Comparison of ENCODE assay signal across 8 cellular contexts in the genomic region with DNA sequence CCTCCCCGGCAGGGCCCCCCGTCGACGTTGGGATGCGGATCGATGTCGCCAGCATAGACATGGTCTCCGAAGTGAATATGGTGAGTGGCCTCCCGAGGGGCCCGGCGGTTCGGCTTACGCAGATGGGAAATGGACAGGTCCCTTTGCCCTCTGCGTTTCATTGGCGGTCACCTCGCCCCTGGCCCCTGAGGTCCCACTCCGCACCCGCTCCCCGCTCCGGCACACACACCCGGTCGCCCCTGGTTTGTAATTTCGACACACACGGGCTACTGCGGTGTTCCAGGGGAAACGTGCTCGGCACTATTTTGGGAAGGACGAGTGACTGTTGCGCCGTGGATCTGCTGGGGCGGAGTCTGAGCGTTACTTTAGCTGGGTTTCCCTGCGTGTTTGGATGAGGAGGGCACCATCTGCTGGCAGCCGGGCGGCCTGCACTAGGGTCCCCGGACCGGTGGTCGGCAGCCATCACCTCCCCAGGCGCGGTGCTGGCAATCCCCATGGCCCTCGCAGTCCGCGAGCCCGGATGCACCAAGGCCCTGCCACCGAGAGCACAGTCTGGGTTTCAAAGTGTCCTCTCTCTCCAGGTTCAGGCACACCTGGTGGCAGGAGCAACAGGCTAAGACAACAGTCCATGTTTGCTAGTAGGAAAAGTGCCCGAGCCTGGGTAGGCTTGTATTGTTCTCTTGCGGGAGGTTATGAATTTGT. TPM values are rescaled to one million over a fixed set of nuclear protein-coding genes. Genes with fewer than 3 reads are reported as not detected.
DNase-seq lines count a peak whose midpoint lies in the region; ATAC-seq and TF ChIP-seq lines count a peak whose summit lies in the region.

No MANE protein-coding gene starts in this region.

- peak; percentile 89 for ATAC-seq in GM21576 (IDR thresholded peaks at IDR 0.05; ENCODE audit: unreplicated experiment)
- peak; percentile 97 for ATAC-seq in SK-N-SH treated with all-trans-retinoic acid at 6 μM for 48 hours

- CTCF ChIA-PET in mammary epithelial cell (lab: Charles Lee; ENCODE audit: low non-redundant PET) (interaction anchor here (0.6 to 0.8 kb wide), 2 partner anchors 58 to 722 kb away, joined by 3 to 4 read pairs; no protein-coding TSS in a partner anchor), OCI-LY7 (lab: Charles Lee; ENCODE audit: unreplicated experiment) (no interaction called here)

- dilution Hi-C loops in mammary epithelial cell (cut with HindIII; ENCODE audit: low sequenced_read_pairs): no loop called here

- intact Hi-C loops in mammary epithelial cell (cut with micrococcal nuclease) (loop anchor here (1.0 to 2.0 kb wide), 3 partner anchors 95 to 188 kb away; no protein-coding TSS in a partner anchor), OCI-LY7 (cut with micrococcal nuclease; ENCODE audit: unreplicated experiment) (no loop called here)

- TF ChIP-seq CTCF in mammary epithelial cell (conservative IDR thresholded peaks at IDR 0.05 in 1 of 2, IDR thresholded peaks at IDR 0.05 in 1 of 2; ENCODE audit: extremely low read depth in 1 of 2, insufficient read depth in 1 of 2, low read depth in 1 of 2, low read length in 2 of 2) (peak; percentile 40 to 70), OCI-LY7 (conservative IDR thresholded peaks at IDR 0.05; ENCODE audit: low read length) (no peak)

- in situ Hi-C loops in G401 (cut with HindIII; ENCODE audit: low sequenced_read_pairs) (no loop called here), mammary epithelial cell (cut with MboI; ENCODE audit: low sequenced_read_pairs in 2 of 2) (no loop called here)

- H3K79me2 ChIP-seq in mammary epithelial cell (ENCODE audit: insufficient read depth, low read length): no peaks in the 10 kb centered on the region
- no peaks in the 10 kb centered on the region for H3K79me2 ChIP-seq in OCI-LY7 (ENCODE audit: insufficient read depth, low read depth, low read length)

- H3K4me1 ChIP-seq in mammary epithelial cell (ENCODE audit: insufficient read depth, low read length): peaks cover 16% of the 10 kb centered on the region
- H3K4me1 ChIP-seq in skeletal muscle tissue (ENCODE audit: control insufficient read depth in 3 of 3, insufficient read depth in 3 of 3, low read length in 3 of 3): peaks cover 4 to 10% (median 10%) of the 10 kb centered on the region in 3 donors
- no peaks in the 10 kb centered on the region for H3K4me1 ChIP-seq in OCI-LY7 (ENCODE audit: insufficient read depth, low read length, poor library complexity, severe bottlenecking)

- POLR2A ChIA-PET in OCI-LY7 (lab: Charles Lee): no interaction called here

- H2AFZ ChIP-seq in mammary epithelial cell (ENCODE audit: low read depth, low read length) (peak overlapping the region; percentile 89), OCI-LY7 (ENCODE audit: low read length) (no peak overlapping the region)

- WGBS in mammary epithelial cell (ENCODE audit: low coverage, missing lambda C conversion rate): 3% methylated on average over 18 of the region's 47 CpGs

- no peaks in the 10 kb centered on the region for H3K9me2 ChIP-seq in OCI-LY7 (ENCODE audit: insufficient read depth, low read length)

- BruUV-seq in mammary epithelial cell (replicated peaks; lab: Mats Ljungman, UMichigan) (no TSS peak), OCI-LY7 (replicated peaks; lab: Mats Ljungman, UMichigan) (no TSS peak)

- DNase-seq in G401 (ENCODE audit: low spot score) (peak; percentile 81), HUDEP-2 (lab: John Stamatoyannopoulos, UW; ENCODE audit: unreplicated experiment in 76 of 76) (peak in 55 of 76 experiments; percentile 0 to 55 (median 19)), mammary epithelial cell (peak; percentile 14), OCI-LY7 (ENCODE audit: low spot score) (no peak)

- H3K9ac ChIP-seq in mammary epithelial cell (ENCODE audit: insufficient read depth, low read length): no peak overlapping the region
- no peak overlapping the region for H3K9ac ChIP-seq in skeletal muscle tissue (ENCODE audit: low read depth in 1 of 3, low read length in 3 of 3)

- no peak overlapping the region for H3K27ac ChIP-seq in mammary epithelial cell (ENCODE audit: insufficient read depth, low read depth, low read length)
- no peak overlapping the region for H3K27ac ChIP-seq in skeletal muscle tissue (ENCODE audit: low read depth, low read length)
- no peak overlapping the region for H3K27ac ChIP-seq in OCI-LY7 (ENCODE audit: low read depth, low read length, poor library complexity, severe bottlenecking)

- H3K4me3 ChIP-seq in mammary epithelial cell (replicated peaks in 1 of 3; ENCODE audit: insufficient read depth in 1 of 3, low read depth in 2 of 3, low read length in 3 of 3): peak overlapping the region; percentile 23 to 53 (median 52)
- H3K4me3 ChIP-seq in iPS-18c (ENCODE audit: insufficient read depth, low read depth, low read length): peak overlapping the region; percentile 71
- H3K4me3 ChIP-seq in skeletal muscle tissue (ENCODE audit: low read length in 3 of 3): peak overlapping the region; percentile 31 to 57 (median 45)
- H3K4me3 ChIP-seq in OCI-LY7 (ENCODE audit: low read depth, low read length, poor library complexity, severe bottlenecking): no peak overlapping the region

- H3K36me3 ChIP-seq in mammary epithelial cell (ENCODE audit: insufficient read depth, low read length) (no peaks in the 10 kb centered on the region), skeletal muscle tissue (ENCODE audit: control insufficient read depth in 3 of 3, insufficient read depth in 3 of 3, low read length in 3 of 3) (no peaks in the 10 kb centered on the region), OCI-LY7 (ENCODE audit: insufficient read depth, low read length) (no peaks in the 10 kb centered on the region)

- H3K4me2 ChIP-seq in mammary epithelial cell (ENCODE audit: insufficient read depth, low read depth, low read length) (peak overlapping the region; percentile 97), OCI-LY7 (ENCODE audit: low read length) (no peak overlapping the region)

- H3K27me3 ChIP-seq in mammary epithelial cell (ENCODE audit: insufficient read depth, low read length): peaks cover 4% of the 10 kb centered on the region
- peaks cover 19 to 26% (median 23%) of the 10 kb centered on the region in 3 donors for H3K27me3 ChIP-seq in skeletal muscle tissue (ENCODE audit: control insufficient read depth in 3 of 3, insufficient read depth in 3 of 3, low read length in 3 of 3)

- H3K9me3 ChIP-seq in mammary epithelial cell (replicated peaks; ENCODE audit: insufficient read depth, low read length) (no peaks in the 10 kb centered on the region), iPS-18c (ENCODE audit: control insufficient read depth, insufficient read depth, low read length) (no peaks in the 10 kb centered on the region), skeletal muscle tissue (ENCODE audit: control insufficient read depth in 3 of 3, low read length in 3 of 3) (peaks cover 0 to 3% (median 0%) of the 10 kb centered on the region in 3 donors), OCI-LY7 (ENCODE audit: low read length) (no peaks in the 10 kb centered on the region)

- no peaks in the 10 kb centered on the region for H4K20me1 ChIP-seq in mammary epithelial cell (ENCODE audit: insufficient read depth, low read length)
- H4K20me1 ChIP-seq in OCI-LY7 (ENCODE audit: insufficient read depth, low read length): no peaks in the 10 kb centered on the region

TF ChIP-seq in SK-N-SH treated with all-trans-retinoic acid at 6 μM for 48 hours, 23 proteins besides CTCF, POLR2A, EP300 and RAD21:
- TF ChIP-seq CSRNP3 (CRISPR knock-in tag; IDR thresholded peaks at IDR 0.05) (no peak), RARB (CRISPR knock-in tag; IDR thresholded peaks at IDR 0.05) (no peak), ZFP30 (CRISPR knock-in tag; IDR thresholded peaks at IDR 0.05) (no peak), ZNF70 (CRISPR knock-in tag; IDR thresholded peaks at IDR 0.05) (no peak), BACH2 (CRISPR knock-in tag; IDR thresholded peaks at IDR 0.05; ENCODE audit: borderline replicate concordance) (no peak), ZNF565 (CRISPR knock-in tag; conservative IDR thresholded peaks at IDR 0.05; ENCODE audit: low read depth) (no peak), ZC3H10 (CRISPR knock-in tag; IDR thresholded peaks at IDR 0.05) (no peak)
- TF ChIP-seq, protein P1, sequence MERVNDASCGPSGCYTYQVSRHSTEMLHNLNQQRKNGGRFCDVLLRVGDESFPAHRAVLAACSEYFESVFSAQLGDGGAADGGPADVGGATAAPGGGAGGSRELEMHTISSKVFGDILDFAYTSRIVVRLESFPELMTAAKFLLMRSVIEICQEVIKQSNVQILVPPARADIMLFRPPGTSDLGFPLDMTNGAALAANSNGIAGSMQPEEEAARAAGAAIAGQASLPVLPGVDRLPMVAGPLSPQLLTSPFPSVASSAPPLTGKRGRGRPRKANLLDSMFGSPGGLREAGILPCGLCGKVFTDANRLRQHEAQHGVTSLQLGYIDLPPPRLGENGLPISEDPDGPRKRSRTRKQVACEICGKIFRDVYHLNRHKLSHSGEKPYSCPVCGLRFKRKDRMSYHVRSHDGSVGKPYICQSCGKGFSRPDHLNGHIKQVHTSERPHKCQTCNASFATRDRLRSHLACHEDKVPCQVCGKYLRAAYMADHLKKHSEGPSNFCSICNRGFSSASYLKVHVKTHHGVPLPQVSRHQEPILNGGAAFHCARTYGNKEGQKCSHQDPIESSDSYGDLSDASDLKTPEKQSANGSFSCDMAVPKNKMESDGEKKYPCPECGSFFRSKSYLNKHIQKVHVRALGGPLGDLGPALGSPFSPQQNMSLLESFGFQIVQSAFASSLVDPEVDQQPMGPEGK (CRISPR knock-in tag; IDR thresholded peaks at IDR 0.05; ENCODE audit: borderline replicate concordance): no peak

RNA-seq across cellular contexts. Expression of gene GABRB1, which starts 1.2 kb away (rescaled TPM):
- total RNA-seq in G401 (2014; rRNA removed; shearing (Covaris generic)): not detected in 2 replicates
- total RNA-seq in mammary epithelial cell (not detected), skeletal muscle tissue (not detected), OCI-LY7 (2022) (not detected in 2 replicates)
- not detected for polyA plus RNA-seq in mammary epithelial cell
- not detected for polyA minus RNA-seq in mammary epithelial cell
- not detected in 2 replicates for total RNA-seq in OCI-LY7 (2014; rRNA removed; shearing (Covaris generic))

RNA-seq across cellular contexts. Expression of gene GABRA4, which starts 39.2 kb away (rescaled TPM):
- total RNA-seq in G401 (2014; rRNA removed; shearing (Covaris generic)): not detected in 2 replicates
- total RNA-seq in mammary epithelial cell (not detected), skeletal muscle tissue (under 0.01 TPM), OCI-LY7 (2022) (not detected in 2 replicates)
- polyA plus RNA-seq in mammary epithelial cell: not detected
- polyA minus RNA-seq in mammary epithelial cell: not detected
- total RNA-seq in OCI-LY7 (2014; rRNA removed; shearing (Covaris generic)): not detected in 2 replicates
